8 cellular contexts compared by ENCODE assay signal in genomic region chr3:32374788-32375595, GRCh38. TPM values are rescaled to one million over a fixed set of nuclear protein-coding genes. Genes with fewer than 3 reads are reported as not detected.
DNase-seq lines count a peak whose midpoint lies in the region; ATAC-seq and TF ChIP-seq lines count a peak whose summit lies in the region.

No MANE protein-coding gene starts in this region.

- H3K27me3 ChIP-seq in CD4-positive, alpha-beta T cell (ENCODE audit: control insufficient read depth, insufficient read depth, low read length): no peaks in the 10 kb centered on the region
- no peaks in the 10 kb centered on the region for H3K27me3 ChIP-seq in iPS DF 6.9 (ENCODE audit: control insufficient read depth, insufficient read depth, low read length)

- intact Hi-C loops in CD4-positive, alpha-beta T cell (cut with DNase I, micrococcal nuclease): loop anchor here (1.0 to 10.0 kb wide), 5 partner anchors 24 to 290 kb away; no protein-coding TSS in a partner anchor

- no peak overlapping the region for H3K27ac ChIP-seq in CD4-positive, alpha-beta T cell (ENCODE audit: low read depth, low read length)
- H3K27ac ChIP-seq in iPS DF 6.9 (ENCODE audit: low read length): no peak overlapping the region

- peak in 9 of 10 experiments; percentile 17 to 70 (median 58) for DNase-seq in CD4-positive, alpha-beta T cell
- peak; percentile 48 for DNase-seq in LNCaP clone FGC (ENCODE audit: low read depth)
- DNase-seq in T-helper 2 cell: peak in 4 of 5 experiments; percentile 32 to 81 (median 46)
- DNase-seq in astrocyte of the cerebellum (ENCODE audit: low read depth): peak; percentile 73
- DNase-seq in iPS DF 6.9 (ENCODE audit: low read depth, low spot score): peak; percentile 66
- peak; percentile 24 to 62 for DNase-seq in stimulated activated CD4-positive, alpha-beta T cell treated with anti-CD3 and anti-CD28 coated beads, Interleukin-15, amount 100 ng/mL, for 48 hours (ENCODE audit: low read depth in 2 of 2)
- no peak for DNase-seq in DMS79 (lab: John Stamatoyannopoulos, UW)

- in situ Hi-C loops in astrocyte of the cerebellum (cut with HindIII; ENCODE audit: low sequenced_read_pairs): no loop called here

- no peak overlapping the region for H3K4me3 Mint-ChIP-seq in CD4-positive, alpha-beta T cell

- WGBS in iPS DF 6.9 (ENCODE audit: insufficient coverage, insufficient read length): no CpG with 5 or more reads among the region's 12 CpGs

- no peaks in the 10 kb centered on the region for H3K4me1 ChIP-seq in iPS DF 6.9 (ENCODE audit: control insufficient read depth, insufficient read depth, low read length)

- no peaks in the 10 kb centered on the region for H3K36me3 Mint-ChIP-seq in CD4-positive, alpha-beta T cell (ENCODE audit: low read depth)

- H3K36me3 ChIP-seq in iPS DF 6.9 (ENCODE audit: control insufficient read depth, insufficient read depth, low read length): no peaks in the 10 kb centered on the region

- CTCF ChIA-PET in CD4-positive, alpha-beta T cell (lab: Charles Lee): interaction anchor here (0.6 to 4.4 kb wide), 17 partner anchors 11 to 293 kb away, joined by 3 to 61 read pairs (median 4); partner anchors contain the start of gene CMTM7

- H3K9me3 Mint-ChIP-seq in CD4-positive, alpha-beta T cell: no peaks in the 10 kb centered on the region

- H3K9me3 ChIP-seq in CD4-positive, alpha-beta T cell (ENCODE audit: control insufficient read depth, low read length): no peaks in the 10 kb centered on the region
- H3K9me3 ChIP-seq in iPS DF 6.9 (ENCODE audit: control insufficient read depth, insufficient read depth, low read length): no peaks in the 10 kb centered on the region

- no peaks in the 10 kb centered on the region for H3K27me3 Mint-ChIP-seq in CD4-positive, alpha-beta T cell

- ATAC-seq in CD4-positive, alpha-beta T cell (ENCODE audit: poor library complexity): peak; percentile 33
- ATAC-seq in GM19438 (IDR thresholded peaks at IDR 0.05; ENCODE audit: low read depth, unreplicated experiment): peak; percentile 68

- peaks cover 40% of the 10 kb centered on the region for H3K4me1 Mint-ChIP-seq in CD4-positive, alpha-beta T cell (ENCODE audit: low read depth)

- TF ChIP-seq CTCF in CD4-positive, alpha-beta T cell (IDR thresholded peaks at IDR 0.05): peak; percentile 75
- TF ChIP-seq CTCF in LNCaP clone FGC (IDR thresholded peaks at IDR 0.05; ENCODE audit: control insufficient read depth, extremely low read depth, insufficient read depth) (peak; percentile 59), astrocyte of the cerebellum (IDR thresholded peaks at IDR 0.05; ENCODE audit: low read depth, low read length, missing control alignments) (peak; percentile 58)

- peak overlapping the region; percentile 76 for H3K27ac Mint-ChIP-seq in CD4-positive, alpha-beta T cell

- POLR2A ChIA-PET in CD4-positive, alpha-beta T cell (lab: Charles Lee): interaction anchor here (0.6 to 2.2 kb wide), 9 partner anchors 16 to 128 kb away, joined by 3 to 8 read pairs (median 5); partner anchors contain the start of genes CMTM6 and CMTM7

- H3K4me3 ChIP-seq in LNCaP clone FGC (ENCODE audit: low read depth, low read length) (no peak overlapping the region), astrocyte of the cerebellum (ENCODE audit: low read depth, low read length) (no peak overlapping the region), iPS DF 6.9 (ENCODE audit: low read length) (no peak overlapping the region)

RNA-seq across cellular contexts. Expression of gene CMTM7, which starts 16.7 kb away (rescaled TPM):
- total RNA-seq in CD4-positive, alpha-beta T cell: 10 to 100 TPM; 31.5 to 35.2 TPM
